In genomic region chr3:140180603-140181002, GRCh38 we compare ENCODE assay signal across 16 cellular contexts.
A peak's percentile ranks its signal among the peaks of the same experiment; 100 is the strongest.
DNase-seq lines count a peak whose midpoint lies in the region; ATAC-seq and TF ChIP-seq lines count a peak whose summit lies in the region.
"Had no signal": no experiment of that assay in that cellular context is flagged by ENCODE, and none has a peak within 500 bp of the region (broad histone marks: within the 10 kb centered on the region; RNA-seq: fewer than 3 reads in every experiment).

No MANE protein-coding gene starts in this region.

- peaks cover 0 to 10% (median 3%) of the 10 kb centered on the region in 7 donors for H3K9me3 Mint-ChIP-seq in CD14-positive monocyte
- no peaks in the 10 kb centered on the region for H3K9me3 Mint-ChIP-seq in endothelial cell (ENCODE audit: unreplicated experiment)
- H3K9me3 Mint-ChIP-seq: activated T-cell treated with anti-CD3 and anti-CD28 coated beads, Interleukin-2, amount 50 U/mL, for 4 hours had no signal

- TF ChIP-seq CTCF in CD14-positive monocyte (IDR thresholded peaks at IDR 0.05), result no peak
- no peak for TF ChIP-seq CTCF in endothelial cell (IDR thresholded peaks at IDR 0.05; ENCODE audit: unreplicated experiment)

- no peak overlapping the region for H3K27ac Mint-ChIP-seq in CD14-positive monocyte
- no peak overlapping the region for H3K27ac Mint-ChIP-seq in endothelial cell (ENCODE audit: unreplicated experiment)
- H3K27ac Mint-ChIP-seq: activated naive CD8-positive, alpha-beta T cell treated with anti-CD3 and anti-CD28 coated beads, Interleukin-2, amount 10 ng/mL, durations not matched to agents 7 days and 5 days had no signal

- ATAC-seq in esophagus mucosa (peak; percentile 70), HG03135 (IDR thresholded peaks at IDR 0.05; ENCODE audit: unreplicated experiment) (no peak)
- ATAC-seq: activated T-cell treated with anti-CD3 and anti-CD28 coated beads, Interleukin-2, amount 50 U/mL, for 4 hours; left lobe of liver; mucosa of descending colon had no signal

- H3K27me3 Mint-ChIP-seq in CD14-positive monocyte (ENCODE audit: low read depth in 3 of 3) (peaks cover 1 to 3% (median 2%) of the 10 kb centered on the region in 3 donors), endothelial cell (ENCODE audit: unreplicated experiment) (no peaks in the 10 kb centered on the region)

- H3K27ac ChIP-seq in substantia nigra (ENCODE audit: low read depth, low read length, poor library complexity, severe bottlenecking), result no peak overlapping the region
- H3K27ac ChIP-seq: PC-9 had no signal

- DNase-seq in DMS 273 treated with DMSO at 0.1 percent for 48 hours (lab: John Stamatoyannopoulos, UW) (peak; percentile 31), NCI-H1417 treated with DMSO at 0.1 percent for 48 hours (lab: John Stamatoyannopoulos, UW) (peak; percentile 51), NCI-H748 (lab: John Stamatoyannopoulos, UW; ENCODE audit: unreplicated experiment) (peak; percentile 78), CD14-positive monocyte (ENCODE audit: low spot score) (no peak), endothelial cell (ENCODE audit: low spot score) (no peak), substantia nigra (lab: John Stamatoyannopoulos, UW) (no peak)
- DNase-seq: activated CD4-positive, alpha-beta T cell treated with anti-CD3 and anti-CD28 coated beads, Interleukin-2, amount 50 U/mL, for 48 hours; activated naive CD8-positive, alpha-beta T cell treated with anti-CD3 and anti-CD28 coated beads, Interleukin-2, amount 10 ng/mL, durations not matched to agents 7 days and 5 days; activated T-cell treated with anti-CD3 and anti-CD28 coated beads, Interleukin-2, amount 50 U/mL, for 4 hours; effector CD4-positive, alpha-beta T cell; foreskin melanocyte; mucosa of descending colon; PC-9 had no signal

- H3K36me3 Mint-ChIP-seq in CD14-positive monocyte, result no peaks in the 10 kb centered on the region
- H3K36me3 Mint-ChIP-seq in endothelial cell (ENCODE audit: low read depth, unreplicated experiment), result no peaks in the 10 kb centered on the region
- H3K36me3 Mint-ChIP-seq: activated naive CD8-positive, alpha-beta T cell treated with anti-CD3 and anti-CD28 coated beads, Interleukin-2, amount 10 ng/mL, durations not matched to agents 7 days and 5 days had no signal

- H3K4me1 Mint-ChIP-seq in CD14-positive monocyte (no peaks in the 10 kb centered on the region), endothelial cell (ENCODE audit: unreplicated experiment) (no peaks in the 10 kb centered on the region)
- H3K4me1 Mint-ChIP-seq: activated naive CD8-positive, alpha-beta T cell treated with anti-CD3 and anti-CD28 coated beads, Interleukin-2, amount 10 ng/mL, durations not matched to agents 7 days and 5 days had no signal

- H3K4me3 Mint-ChIP-seq in CD14-positive monocyte (no peak overlapping the region), endothelial cell (ENCODE audit: unreplicated experiment) (no peak overlapping the region)
- H3K4me3 Mint-ChIP-seq: activated naive CD8-positive, alpha-beta T cell treated with anti-CD3 and anti-CD28 coated beads, Interleukin-2, amount 10 ng/mL, durations not matched to agents 7 days and 5 days; activated T-cell treated with anti-CD3 and anti-CD28 coated beads, Interleukin-2, amount 50 U/mL, for 4 hours had no signal

- intact Hi-C loops in CD14-positive monocyte (cut with micrococcal nuclease), result no loop called here

Comparison
In these comparisons a context has a peak if more than half of its experiments do, and no peak if none do; other contexts are left out.
1. DNase-seq: peak in DMS 273 treated with DMSO at 0.1 percent for 48 hours (single experiment), NCI-H1417 treated with DMSO at 0.1 percent for 48 hours (single experiment) and NCI-H748 (single experiment); none in CD14-positive monocyte (single experiment), endothelial cell (single experiment) and substantia nigra (0 of 49).